ENCODE assay signal across 9 cellular contexts in genomic region chr18:77100751-77101355, GRCh38. TPM values are rescaled to one million over a fixed set of nuclear protein-coding genes. Genes with fewer than 3 reads are reported as not detected.
DNase-seq lines count a peak whose midpoint lies in the region; ATAC-seq and TF ChIP-seq lines count a peak whose summit lies in the region.
"Had no signal": no experiment of that assay in that cellular context is flagged by ENCODE, and none has a peak within 500 bp of the region (broad histone marks: within the 10 kb centered on the region; RNA-seq: fewer than 3 reads in every experiment).

No MANE protein-coding gene starts in this region.

- no peaks in the 10 kb centered on the region for H3K27me3 ChIP-seq in CD4-positive, alpha-beta T cell (ENCODE audit: control insufficient read depth, insufficient read depth, low read length)
- H3K27me3 ChIP-seq in PC-9 (ENCODE audit: insufficient read depth, low read depth): no peaks in the 10 kb centered on the region
- no peaks in the 10 kb centered on the region for H3K27me3 ChIP-seq in osteoblast (ENCODE audit: insufficient read depth, low read length)

- H3K4me3 ChIP-seq in PC-9 (peak overlapping the region; percentile 42; the same call in 1 of the 2 replicates), cardiac fibroblast (replicated peaks in 1 of 2; ENCODE audit: low read depth in 2 of 2, low read length in 2 of 2) (peak overlapping the region in 1 of 2 donors; percentile 18), osteoblast (ENCODE audit: insufficient read depth, low read length) (peak overlapping the region; percentile 34)

- H3K9me3 ChIP-seq in CD4-positive, alpha-beta T cell (ENCODE audit: control insufficient read depth, low read length): no peaks in the 10 kb centered on the region
- H3K9me3 ChIP-seq in PC-9 (ENCODE audit: insufficient read depth, low read depth): no peaks in the 10 kb centered on the region
- no peaks in the 10 kb centered on the region for H3K9me3 ChIP-seq in osteoblast (ENCODE audit: low read depth, low read length)

- H3K79me2 ChIP-seq in PC-9 (ENCODE audit: low read depth): peaks cover 54% of the 10 kb centered on the region
- no peaks in the 10 kb centered on the region for H3K79me2 ChIP-seq in osteoblast (ENCODE audit: insufficient read depth, low read length)

- H3K9me3 Mint-ChIP-seq in CD4-positive, alpha-beta T cell: no peaks in the 10 kb centered on the region

- H2AFZ ChIP-seq in PC-9 (no peak overlapping the region), osteoblast (ENCODE audit: low read length) (peak overlapping the region; percentile 30)

- H3K4me3 Mint-ChIP-seq in CD4-positive, alpha-beta T cell: peak overlapping the region; percentile 77

- H3K27me3 Mint-ChIP-seq in CD4-positive, alpha-beta T cell: no peaks in the 10 kb centered on the region

- POLR2A ChIA-PET in CD4-positive, alpha-beta T cell (lab: Charles Lee): interaction anchor here (0.9 to 4.2 kb wide), 9 partner anchors 9 to 46 kb away, joined by 3 to 40 read pairs (median 8); partner anchors contain the start of gene MBP
- POLR2A ChIA-PET in PC-9 (lab: Charles Lee; ENCODE audit: unreplicated experiment): interaction anchor here (0.7 kb wide), 2 partner anchors 31 to 47 kb away, joined by 4 read pairs; partner anchors contain the start of gene MBP

- H3K4me2 ChIP-seq in PC-9: peak overlapping the region; percentile 83
- peak overlapping the region; percentile 67 for H3K4me2 ChIP-seq in osteoblast (ENCODE audit: insufficient read depth, low read length)
- H3K4me2 ChIP-seq: KMS-11 had no signal

- H3K9me2 ChIP-seq in PC-9 (ENCODE audit: insufficient read depth): no peaks in the 10 kb centered on the region

- H3K4me1 Mint-ChIP-seq in CD4-positive, alpha-beta T cell (ENCODE audit: low read depth): peaks cover 96% of the 10 kb centered on the region

- no peak for TF ChIP-seq CTCF in CD4-positive, alpha-beta T cell (IDR thresholded peaks at IDR 0.05)
- TF ChIP-seq CTCF in PC-9 (conservative IDR thresholded peaks at IDR 0.05) (no peak), cardiac fibroblast (IDR thresholded peaks at IDR 0.05; ENCODE audit: low read depth, low read length) (no peak), osteoblast (IDR thresholded peaks at IDR 0.05; ENCODE audit: extremely low read depth, low read depth, low read length) (no peak)

- DNase-seq in CD4-positive, alpha-beta T cell: peak in 2 of 10 experiments; percentile 27 to 52
- DNase-seq in PC-9 (peak; percentile 29 to 58), cardiac fibroblast (ENCODE audit: low read depth in 2 of 2) (peak; percentile 30 to 35), osteoblast (ENCODE audit: insufficient read length, low spot score, missing footprints) (no peak), NCI-H1092 treated with DMSO at 0.1 percent for 48 hours (lab: John Stamatoyannopoulos, UW) (no peak), NCI-H446 (lab: John Stamatoyannopoulos, UW) (no peak)

- H3F3A ChIP-seq in PC-9 (ENCODE audit: insufficient read depth, low read depth): peaks cover 46% of the 10 kb centered on the region

- intact Hi-C loops in CD4-positive, alpha-beta T cell (cut with DNase I, micrococcal nuclease): loop anchor here in 1 of 2 experiments (2.0 kb wide), 1 partner anchor 38 kb away; no protein-coding TSS in a partner anchor
- intact Hi-C loops in PC-9 (cut with micrococcal nuclease; ENCODE audit: unreplicated experiment): loop anchor here (1.0 kb wide), 3 partner anchors 12 to 36 kb away; no protein-coding TSS in a partner anchor

- H3K4me1 ChIP-seq in PC-9 (replicated peaks; ENCODE audit: insufficient read depth): peaks cover 52% of the 10 kb centered on the region
- H3K4me1 ChIP-seq in osteoblast (ENCODE audit: insufficient read depth, low read length): peaks cover 50% of the 10 kb centered on the region

- CTCF ChIA-PET in CD4-positive, alpha-beta T cell (lab: Charles Lee): no interaction called here
- CTCF ChIA-PET in PC-9 (lab: Charles Lee): no interaction called here

- H4K20me1 ChIP-seq in PC-9 (ENCODE audit: insufficient read depth) (no peaks in the 10 kb centered on the region), osteoblast (ENCODE audit: insufficient read depth, low read length) (no peaks in the 10 kb centered on the region)

- H3K27ac Mint-ChIP-seq in CD4-positive, alpha-beta T cell: peak overlapping the region; percentile 97

- H3K36me3 ChIP-seq in PC-9 (ENCODE audit: low read depth) (peaks cover 26% of the 10 kb centered on the region; the same call in 1 of the 2 replicates), osteoblast (ENCODE audit: insufficient read depth, low read length) (no peaks in the 10 kb centered on the region)

- BruUV-seq in PC-9 (replicated peaks; lab: Mats Ljungman, UMichigan): TSS peak; percentile 70

- H3K36me3 Mint-ChIP-seq in CD4-positive, alpha-beta T cell (ENCODE audit: low read depth): peaks cover 67% of the 10 kb centered on the region

- H3K27ac ChIP-seq in CD4-positive, alpha-beta T cell (ENCODE audit: low read depth, low read length): peak overlapping the region; percentile 74
- H3K27ac ChIP-seq in PC-9: peak overlapping the region; percentile 99
- H3K27ac ChIP-seq in osteoblast (ENCODE audit: low read depth, low read length): peak overlapping the region; percentile 98
- H3K27ac ChIP-seq: KMS-11 had no signal

- ATAC-seq in CD4-positive, alpha-beta T cell (ENCODE audit: poor library complexity): no peak
- ATAC-seq in HG03135 (IDR thresholded peaks at IDR 0.05; ENCODE audit: unreplicated experiment) (no peak), HG03196 (IDR thresholded peaks at IDR 0.05; ENCODE audit: unreplicated experiment) (no peak)

RNA-seq across cellular contexts. Expression of gene MBP, which starts 31.7 kb away (rescaled TPM):
- total RNA-seq in CD4-positive, alpha-beta T cell: 10 to 100 TPM; 75.4 to 79.2 TPM
- total RNA-seq in PC-9 (2021) (37.9 and 44.4 TPM in 2 replicates), osteoblast (1.5 and 2.2 TPM in 2 replicates)

Comparison
In these comparisons a context has a peak if more than half of its experiments do, and no peak if none do; other contexts are left out.
1. DNase-seq: peak in PC-9 (2 of 2) and cardiac fibroblast (2 of 2); none in osteoblast (single experiment), NCI-H1092 treated with DMSO at 0.1 percent for 48 hours (single experiment) and NCI-H446 (0 of 2).
2. RNA of gene MBP, which starts 31.7 kb away (total RNA-seq): 75.4 to 79.2 TPM in CD4-positive, alpha-beta T cell and 37.9 to 44.4 TPM in PC-9; 1.5 to 2.2 TPM in osteoblast; every median in the first group is over 10 times any median in the second.
3. Peak in every context shown above with its lines, with median percentiles within 50 percentile points of each other: H3K27ac ChIP-seq.